Comparison of ENCODE assay signal across 27 cellular contexts in the genomic region with DNA sequence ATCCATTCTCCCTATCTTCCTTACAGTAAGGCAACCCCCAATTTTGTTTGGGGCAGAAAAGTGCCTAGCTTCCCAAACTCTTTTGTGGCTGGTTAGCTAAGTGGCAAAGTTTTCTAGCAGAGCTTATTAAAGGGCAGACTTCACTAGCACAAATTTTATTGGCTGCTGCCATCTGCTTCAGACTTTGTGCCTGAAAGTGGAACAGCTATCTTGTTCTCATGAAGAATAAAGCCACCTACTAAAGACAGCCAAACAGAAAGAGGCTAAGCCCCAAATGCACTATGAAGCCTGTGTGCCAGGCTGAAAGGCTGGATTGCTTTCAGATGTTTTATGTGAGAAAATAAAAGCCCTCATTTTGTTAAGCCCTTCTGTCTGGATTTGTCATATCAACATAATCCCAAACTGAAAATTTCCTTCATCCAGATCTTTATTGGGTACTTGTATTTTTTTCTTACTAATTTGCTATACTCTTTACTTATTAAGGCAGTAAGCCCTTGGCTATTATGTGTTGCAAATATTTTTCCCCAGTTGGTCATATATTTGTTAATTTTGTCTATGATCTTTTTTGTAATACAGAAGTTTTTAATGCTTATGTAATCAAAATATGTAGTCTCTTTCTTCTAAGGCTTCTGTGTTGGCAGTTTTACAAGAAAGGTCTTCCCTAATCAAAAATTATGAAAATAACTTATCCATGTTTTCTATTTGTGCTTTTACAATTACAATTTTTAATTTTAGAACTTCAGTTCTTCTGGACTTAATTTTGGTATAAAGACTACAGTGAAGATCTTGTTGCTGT.
"Had no signal": no experiment of that assay in that cellular context is flagged by ENCODE, and none has a peak within 500 bp of the region (broad histone marks: within the 10 kb centered on the region; RNA-seq: fewer than 3 reads in every experiment).

No MANE protein-coding gene starts in this region.

- FAIRE-seq: colon, endothelial cell of umbilical vein, frontal cortex had no signal

- H3K27ac ChIP-seq: breast epithelium, left ventricle myocardium inferior, neutrophil, ovary, right lobe of liver, skin epidermis, vagina had no signal

- H3K27me3 ChIP-seq: breast epithelium, neutrophil, ovary, right lobe of liver, vagina had no signal

- H3K27ac Mint-ChIP-seq: activated naive CD4-positive, alpha-beta T cell treated with anti-CD3 and anti-CD28 coated beads for 36 hours; activated naive CD8-positive, alpha-beta T cell treated with anti-CD3 and anti-CD28 coated beads, Interleukin-2, amount 10 ng/mL, durations not matched to agents 7 days and 5 days; memory B cell; nephron; stimulated activated effector memory CD8-positive, alpha-beta T cell treated with anti-CD3 and anti-CD28 coated beads, Interleukin-12 subunit alpha, Interleukin-12 subunit beta, amount 100 ng/mL, for 72 hours; type B pancreatic cell had no signal

- H3K4me1 Mint-ChIP-seq: activated naive CD8-positive, alpha-beta T cell treated with anti-CD3 and anti-CD28 coated beads, Interleukin-2, amount 10 ng/mL, durations not matched to agents 7 days and 5 days; central memory CD8-positive, alpha-beta T cell; memory B cell; stimulated activated effector memory CD8-positive, alpha-beta T cell treated with anti-CD3 and anti-CD28 coated beads, Interleukin-12 subunit alpha, Interleukin-12 subunit beta, amount 100 ng/mL, for 72 hours had no signal

- H3K27me3 Mint-ChIP-seq: activated naive CD8-positive, alpha-beta T cell treated with anti-CD3 and anti-CD28 coated beads, Interleukin-2, amount 10 ng/mL, durations not matched to agents 7 days and 5 days; central memory CD8-positive, alpha-beta T cell; memory B cell; type B pancreatic cell had no signal

- H3K36me3 ChIP-seq: breast epithelium, left ventricle myocardium inferior, neutrophil, ovary, right lobe of liver, vagina had no signal

- H3K36me3 Mint-ChIP-seq: activated naive CD8-positive, alpha-beta T cell treated with anti-CD3 and anti-CD28 coated beads, Interleukin-2, amount 10 ng/mL, durations not matched to agents 7 days and 5 days had no signal

- H3K9me3 ChIP-seq: breast epithelium, left ventricle myocardium inferior, neutrophil, ovary, right lobe of liver, vagina had no signal

- H3K9me3 Mint-ChIP-seq: activated naive CD4-positive, alpha-beta T cell treated with anti-CD3 and anti-CD28 coated beads for 36 hours; activated naive CD8-positive, alpha-beta T cell treated with anti-CD3 and anti-CD28 coated beads, Interleukin-2, amount 10 ng/mL, durations not matched to agents 7 days and 5 days; central memory CD8-positive, alpha-beta T cell; memory B cell; nephron; stimulated activated effector memory CD8-positive, alpha-beta T cell treated with anti-CD3 and anti-CD28 coated beads, Interleukin-12 subunit alpha, Interleukin-12 subunit beta, amount 100 ng/mL, for 72 hours had no signal

- DNase-seq: activated CD4-positive, alpha-beta T cell treated with anti-CD3 and anti-CD28 coated beads for 4 hours; activated CD4-positive, alpha-beta T cell treated with anti-CD3 and anti-CD28 coated beads, Interleukin-2, amount 50 U/mL, for 48 hours; activated CD4-positive, CD25-positive, alpha-beta regulatory T cell; activated naive CD4-positive, alpha-beta T cell treated with anti-CD3 and anti-CD28 coated beads for 36 hours; activated naive CD8-positive, alpha-beta T cell treated with anti-CD3 and anti-CD28 coated beads, Interleukin-2, amount 10 ng/mL, durations not matched to agents 7 days and 5 days; activated T-cell treated with anti-CD3 and anti-CD28 coated beads, Interleukin-2, amount 50 U/mL, for 48 hours; amniotic stem cell; effector memory CD4-positive, alpha-beta T cell; hippocampal formation; kidney glomerular epithelial cell; left ventricle myocardium inferior; ovary; right lobe of liver; stimulated activated CD4-positive, alpha-beta T cell treated with anti-CD3 and anti-CD28 coated beads, Interleukin-2, amount 100 ng/mL, for 24 hours had no signal

- H3K4me3 ChIP-seq: breast epithelium, left ventricle myocardium inferior, ovary, right lobe of liver, skin epidermis, vagina had no signal

- ATAC-seq: esophagus mucosa; stimulated activated effector memory CD8-positive, alpha-beta T cell treated with anti-CD3 and anti-CD28 coated beads, Interleukin-12 subunit alpha, Interleukin-12 subunit beta, amount 100 ng/mL, for 72 hours had no signal

- H3K4me1 ChIP-seq: breast epithelium, left ventricle myocardium inferior, vagina had no signal

- H3K4me3 Mint-ChIP-seq: activated naive CD4-positive, alpha-beta T cell treated with anti-CD3 and anti-CD28 coated beads for 36 hours; activated naive CD8-positive, alpha-beta T cell treated with anti-CD3 and anti-CD28 coated beads, Interleukin-2, amount 10 ng/mL, durations not matched to agents 7 days and 5 days; central memory CD8-positive, alpha-beta T cell; memory B cell; nephron; stimulated activated effector memory CD8-positive, alpha-beta T cell treated with anti-CD3 and anti-CD28 coated beads, Interleukin-12 subunit alpha, Interleukin-12 subunit beta, amount 100 ng/mL, for 72 hours; type B pancreatic cell had no signal
